16 cellular contexts compared by ENCODE assay signal in genomic region chr2:85666016-85666415, GRCh38. TPM values are rescaled to one million over a fixed set of nuclear protein-coding genes. Genes with fewer than 3 reads are reported as not detected.
DNase-seq lines count a peak whose midpoint lies in the region; ATAC-seq and TF ChIP-seq lines count a peak whose summit lies in the region.
"Had no signal": no experiment of that assay in that cellular context is flagged by ENCODE, and none has a peak within 500 bp of the region (broad histone marks: within the 10 kb centered on the region; RNA-seq: fewer than 3 reads in every experiment).

No MANE protein-coding gene starts in this region.

- no peak for TF ChIP-seq EP300 in upper lobe of left lung (IDR thresholded peaks at IDR 0.05)

- no peak overlapping the region for H3K4ac ChIP-seq in mesenchymal stem cell (ENCODE audit: low read depth in 1 of 2, low read length in 2 of 2)

- no peak for ATAC-seq in upper lobe of left lung (ENCODE audit: low FRiP score in 2 of 2)
- no peak for ATAC-seq in HG03342 (IDR thresholded peaks at IDR 0.05; ENCODE audit: unreplicated experiment)
- ATAC-seq in GM19452 (IDR thresholded peaks at IDR 0.05; ENCODE audit: unreplicated experiment): no peak

- H3K27me3 ChIP-seq in HL-60 (ENCODE audit: insufficient read depth, poor library complexity, severe bottlenecking) (no peaks in the 10 kb centered on the region), mesenchymal stem cell (ENCODE audit: control insufficient read depth in 1 of 2, insufficient read depth in 1 of 2, low read length in 2 of 2) (peaks cover 0 to 3% of the 10 kb centered on the region in 2 experiments), upper lobe of left lung (no peaks in the 10 kb centered on the region)
- H3K27me3 ChIP-seq: SJSA1 had no signal

- TF ChIP-seq CTCF in HL-60 (IDR thresholded peaks at IDR 0.05; ENCODE audit: insufficient read depth, low read length) (no peak), upper lobe of left lung (IDR thresholded peaks at IDR 0.05) (no peak)

- H2AK5ac ChIP-seq in mesenchymal stem cell (ENCODE audit: low read length, severe bottlenecking): no peak overlapping the region

- peak overlapping the region; percentile 61 for H4K91ac ChIP-seq in mesenchymal stem cell (ENCODE audit: low read length)

- no peak overlapping the region for H3K23ac ChIP-seq in mesenchymal stem cell (ENCODE audit: low read length in 2 of 2)

- H2BK15ac ChIP-seq in mesenchymal stem cell (ENCODE audit: low read depth, poor library complexity, severe bottlenecking): no peak overlapping the region

- H3K4me1 ChIP-seq in mesenchymal stem cell (ENCODE audit: control insufficient read depth, insufficient read depth, low read depth, low read length) (peaks cover 17% of the 10 kb centered on the region), upper lobe of left lung (peaks cover 28 to 40% (median 34%) of the 10 kb centered on the region in 4 donors)
- H3K4me1 ChIP-seq: HAP-1 had no signal

- peak overlapping the region in 1 of 2 experiments; percentile 36 for H3K14ac ChIP-seq in mesenchymal stem cell (ENCODE audit: low read length in 2 of 2)

- DNase-seq in HL-60 (ENCODE audit: low read depth in 1 of 2, low spot score in 1 of 2): no peak
- DNase-seq in caudate nucleus (lab: John Stamatoyannopoulos, UW): no peak
- no peak for DNase-seq in mesenchymal stem cell
- DNase-seq in upper lobe of left lung: no peak
- no peak for DNase-seq in DMS79 (lab: John Stamatoyannopoulos, UW)
- DNase-seq: CD4-positive, CD25-positive, alpha-beta regulatory T cell; NCI-H1092; NCI-H146; NCI-H2081; NCI-H2227 treated with DMSO at 0.1 percent for 48 hours; NCI-H524; PC-9 had no signal

- no peak overlapping the region for H4K8ac ChIP-seq in mesenchymal stem cell (ENCODE audit: low read length)

- no peak overlapping the region for H3K18ac ChIP-seq in mesenchymal stem cell (ENCODE audit: low read depth in 1 of 2, low read length in 2 of 2)

- H2BK5ac ChIP-seq in mesenchymal stem cell (ENCODE audit: low read depth, low read length, poor library complexity, severe bottlenecking): no peak overlapping the region

- no peak overlapping the region for H2BK12ac ChIP-seq in mesenchymal stem cell (ENCODE audit: low read length in 2 of 2)

- no peak overlapping the region for H3K4me2 ChIP-seq in mesenchymal stem cell (ENCODE audit: low read length, poor library complexity, severe bottlenecking)
- H3K4me2 ChIP-seq: PC-9 had no signal

- H3K9me3 ChIP-seq in mesenchymal stem cell (ENCODE audit: control insufficient read depth, low read length) (no peaks in the 10 kb centered on the region), upper lobe of left lung (no peaks in the 10 kb centered on the region)
- H3K9me3 ChIP-seq: HAP-1, SJSA1 had no signal

- no peaks in the 10 kb centered on the region for H3K36me3 ChIP-seq in mesenchymal stem cell (ENCODE audit: control insufficient read depth in 1 of 2, insufficient read depth in 2 of 2, low read depth in 1 of 2, low read length in 2 of 2)
- H3K36me3 ChIP-seq in upper lobe of left lung: peaks cover 6 to 23% (median 13%) of the 10 kb centered on the region in 4 donors
- H3K36me3 ChIP-seq: HAP-1, SJSA1 had no signal

- H3K79me1 ChIP-seq in mesenchymal stem cell (replicated peaks; ENCODE audit: low read length, poor library complexity, severe bottlenecking): no peaks in the 10 kb centered on the region

- H2AFZ ChIP-seq in mesenchymal stem cell (ENCODE audit: low read depth, low read length): no peak overlapping the region
- H2AFZ ChIP-seq: PC-9 had no signal

- H3K4me3 ChIP-seq in HL-60 (replicated peaks; ENCODE audit: insufficient read depth, low read length) (no peak overlapping the region), mesenchymal stem cell (ENCODE audit: insufficient read depth in 1 of 2, low read depth in 1 of 2, low read length in 2 of 2) (no peak overlapping the region), upper lobe of left lung (peak overlapping the region in 3 of 4 donors; percentile 50 to 53 (median 53))
- H3K4me3 ChIP-seq: HAP-1, PC-9, SJSA1 had no signal

- no peak overlapping the region for H3K9ac ChIP-seq in mesenchymal stem cell (ENCODE audit: low read length)

- no peak overlapping the region for H2BK120ac ChIP-seq in mesenchymal stem cell (ENCODE audit: low read depth, low read length)

- H3K27ac ChIP-seq in HL-60 (replicated peaks) (peak overlapping the region; percentile 70), caudate nucleus (ENCODE audit: low read depth, low read length) (peak overlapping the region; percentile 58), mesenchymal stem cell (ENCODE audit: low read length, poor library complexity, severe bottlenecking) (no peak overlapping the region), upper lobe of left lung (peak overlapping the region; percentile 86 to 97 (median 92))
- H3K27ac ChIP-seq: PC-9, SJSA1 had no signal

- 95% methylated on average over 6 of the region's 6 CpGs for WGBS in mesenchymal stem cell
- 67 to 79% methylated on average over 6 of the region's 6 CpGs for WGBS in upper lobe of left lung, 2 donors

- peak in 2 of 4 donors; percentile 10 to 44 for TF ChIP-seq POLR2A in upper lobe of left lung (IDR thresholded peaks at IDR 0.05)

RNA-seq across cellular contexts. Expression of gene SFTPB, which starts 2.0 kb away (rescaled TPM):
- polyA plus RNA-seq in mesenchymal stem cell (2013, experiment 1 of 2): not detected
- not detected for polyA plus RNA-seq in mesenchymal stem cell (2013, experiment 2 of 2)
- total RNA-seq in upper lobe of left lung: over 10,000 TPM; 10,501 to 67,270 (median 33,394) TPM
- total RNA-seq: CD4-positive, CD25-positive, alpha-beta regulatory T cell; PC-9; SJSA1 had no signal
- polyA plus RNA-seq: CD4-positive, CD25-positive, alpha-beta regulatory T cell had no signal

RNA-seq across cellular contexts. Expression of gene GNLY, which starts 28.1 kb away (rescaled TPM):
- polyA plus RNA-seq in mesenchymal stem cell (2013, experiment 1 of 2): not detected
- not detected for polyA plus RNA-seq in mesenchymal stem cell (2013, experiment 2 of 2)
- 10 to 100 TPM; 12.2 to 24.7 (median 21.0) TPM for total RNA-seq in upper lobe of left lung
- total RNA-seq: PC-9, SJSA1 had no signal

RNA-seq across cellular contexts. Expression of gene USP39, which starts 50.0 kb away (rescaled TPM):
- 44.6 TPM for polyA plus RNA-seq in mesenchymal stem cell (2013, experiment 1 of 2)
- 44.0 TPM for polyA plus RNA-seq in mesenchymal stem cell (2013, experiment 2 of 2)
- total RNA-seq in upper lobe of left lung: 100 to 1,000 TPM in 1 of 6 donors, 10 to 100 TPM in 5; 36.8 to 176 (median 67.3) TPM

RNA-seq across cellular contexts. Expression of gene C2orf68, which starts 54.1 kb away (rescaled TPM):
- 15.8 TPM for polyA plus RNA-seq in mesenchymal stem cell (2013, experiment 1 of 2)
- polyA plus RNA-seq in mesenchymal stem cell (2013, experiment 2 of 2): 16.0 TPM
- 10 to 100 TPM; 24.6 to 46.1 (median 34.0) TPM for total RNA-seq in upper lobe of left lung

Comparison
In these comparisons a context has a peak if more than half of its experiments do, and no peak if none do; other contexts are left out.
1. H3K4me3 ChIP-seq: peak in upper lobe of left lung (3 of 4); none in HL-60 (single experiment) and mesenchymal stem cell (0 of 2).